Comparison of ENCODE assay signal across 8 cellular contexts in genomic region chr6:12014027-12014872, GRCh38. TPM values are rescaled to one million over a fixed set of nuclear protein-coding genes. Genes with fewer than 3 reads are reported as not detected.
DNase-seq lines count a peak whose midpoint lies in the region; ATAC-seq and TF ChIP-seq lines count a peak whose summit lies in the region.

No MANE protein-coding gene starts in this region.

- H3K27me3 Mint-ChIP-seq in activated naive CD4-positive, alpha-beta T cell treated with anti-CD3 and anti-CD28 coated beads for 36 hours (ENCODE audit: low read depth): no peaks in the 10 kb centered on the region
- peaks cover 5% of the 10 kb centered on the region for H3K27me3 Mint-ChIP-seq in activated naive CD4-positive, alpha-beta T cell treated with anti-CD3 and anti-CD28 coated beads, Interleukin-2, amount 10 ng/mL, durations not matched to agents 7 days and 5 days
- no peaks in the 10 kb centered on the region for H3K27me3 Mint-ChIP-seq in activated T-helper 1 cell treated with anti-CD3 and anti-CD28 coated beads, Interleukin-12 subunit alpha, Interleukin-12 subunit beta, Interleukin-2, Interleukin-4 antibody, amounts not matched to agents 30 ng/mL and 10 ng/mL and 1 ng/mL, durations not matched to agents 14 hours and 24 hours and 36 hours (ENCODE audit: insufficient read depth)

- CTCF ChIA-PET in activated naive CD4-positive, alpha-beta T cell treated with anti-CD3 and anti-CD28 coated beads for 36 hours (lab: Charles Lee): interaction anchor here (0.6 to 2.0 kb wide), 5 partner anchors 181 to 599 kb away, joined by 3 to 6 read pairs (median 3); no protein-coding TSS in a partner anchor
- CTCF ChIA-PET in activated naive CD4-positive, alpha-beta T cell treated with anti-CD3 and anti-CD28 coated beads, Interleukin-2, amount 10 ng/mL, durations not matched to agents 7 days and 5 days (lab: Charles Lee): interaction anchor here (0.6 to 0.8 kb wide), 3 partner anchors 11 to 103 kb away, joined by 3 read pairs; no protein-coding TSS in a partner anchor

- TF ChIP-seq POLR2A in transverse colon (IDR thresholded peaks at IDR 0.05): no peak
- TF ChIP-seq POLR2A in gastroesophageal sphincter (IDR thresholded peaks at IDR 0.05): no peak
- no peak for TF ChIP-seq POLR2A in spleen (IDR thresholded peaks at IDR 0.05)

- H3K9me3 Mint-ChIP-seq in activated naive CD4-positive, alpha-beta T cell treated with anti-CD3 and anti-CD28 coated beads for 36 hours: peaks cover 7% of the 10 kb centered on the region
- peaks cover 8% of the 10 kb centered on the region for H3K9me3 Mint-ChIP-seq in activated naive CD4-positive, alpha-beta T cell treated with anti-CD3 and anti-CD28 coated beads, Interleukin-2, amount 10 ng/mL, durations not matched to agents 7 days and 5 days
- peaks cover 13% of the 10 kb centered on the region for H3K9me3 Mint-ChIP-seq in activated T-helper 1 cell treated with anti-CD3 and anti-CD28 coated beads, Interleukin-12 subunit alpha, Interleukin-12 subunit beta, Interleukin-2, Interleukin-4 antibody, amounts not matched to agents 30 ng/mL and 10 ng/mL and 1 ng/mL, durations not matched to agents 14 hours and 24 hours and 36 hours

- TF ChIP-seq EP300 in transverse colon (IDR thresholded peaks at IDR 0.05; ENCODE audit: low read depth): no peak
- no peak for TF ChIP-seq EP300 in gastroesophageal sphincter (IDR thresholded peaks at IDR 0.05)

- H3K4me1 Mint-ChIP-seq in activated naive CD4-positive, alpha-beta T cell treated with anti-CD3 and anti-CD28 coated beads for 36 hours (ENCODE audit: low read depth): peaks cover 59% of the 10 kb centered on the region
- peaks cover 42% of the 10 kb centered on the region for H3K4me1 Mint-ChIP-seq in activated naive CD4-positive, alpha-beta T cell treated with anti-CD3 and anti-CD28 coated beads, Interleukin-2, amount 10 ng/mL, durations not matched to agents 7 days and 5 days
- H3K4me1 Mint-ChIP-seq in activated T-helper 1 cell treated with anti-CD3 and anti-CD28 coated beads, Interleukin-12 subunit alpha, Interleukin-12 subunit beta, Interleukin-2, Interleukin-4 antibody, amounts not matched to agents 30 ng/mL and 10 ng/mL and 1 ng/mL, durations not matched to agents 14 hours and 24 hours and 36 hours (ENCODE audit: low read depth): peaks cover 66% of the 10 kb centered on the region

- no peaks in the 10 kb centered on the region for H3K27me3 ChIP-seq in transverse colon
- H3K27me3 ChIP-seq in gastroesophageal sphincter: no peaks in the 10 kb centered on the region
- no peaks in the 10 kb centered on the region for H3K27me3 ChIP-seq in spleen (replicated peaks in 1 of 7)

- H3K27ac Mint-ChIP-seq in activated naive CD4-positive, alpha-beta T cell treated with anti-CD3 and anti-CD28 coated beads for 36 hours: peak overlapping the region; percentile 96
- H3K27ac Mint-ChIP-seq in activated naive CD4-positive, alpha-beta T cell treated with anti-CD3 and anti-CD28 coated beads, Interleukin-2, amount 10 ng/mL, durations not matched to agents 7 days and 5 days: no peak overlapping the region
- no peak overlapping the region for H3K27ac Mint-ChIP-seq in activated T-helper 1 cell treated with anti-CD3 and anti-CD28 coated beads, Interleukin-12 subunit alpha, Interleukin-12 subunit beta, Interleukin-2, Interleukin-4 antibody, amounts not matched to agents 30 ng/mL and 10 ng/mL and 1 ng/mL, durations not matched to agents 14 hours and 24 hours and 36 hours

- TF ChIP-seq CTCF in transverse colon (IDR thresholded peaks at IDR 0.05) (no peak), gastroesophageal sphincter (IDR thresholded peaks at IDR 0.05) (no peak), spleen (IDR thresholded peaks at IDR 0.05 in 8 of 11, conservative IDR thresholded peaks at IDR 0.05 in 3 of 11) (no peak)

- peak overlapping the region; percentile 96 to 99 (median 99) for H3K27ac ChIP-seq in transverse colon
- peak overlapping the region in 2 of 4 donors; percentile 93 to 96 for H3K27ac ChIP-seq in gastroesophageal sphincter
- no peak overlapping the region for H3K27ac ChIP-seq in spleen

- in situ Hi-C loops in transverse colon (cut with MboI; ENCODE audit: low pct_ligation_motif_present in 1 of 4, low pct_unique_long_range_greater_than_20kb in 1 of 4, low sequenced_read_pairs in 3 of 4): no loop called here

- intact Hi-C loops in activated naive CD4-positive, alpha-beta T cell treated with anti-CD3 and anti-CD28 coated beads for 36 hours (cut with micrococcal nuclease): no loop called here
- intact Hi-C loops in activated T-helper 1 cell treated with anti-CD3 and anti-CD28 coated beads, Interleukin-12 subunit alpha, Interleukin-12 subunit beta, Interleukin-2, Interleukin-4 antibody, amounts not matched to agents 30 ng/mL and 10 ng/mL and 1 ng/mL, durations not matched to agents 14 hours and 24 hours and 36 hours (cut with micrococcal nuclease): no loop called here
- intact Hi-C loops in transverse colon (cut with DNase I; ENCODE audit: low total_unique reads) (no loop called here), spleen (cut with DNase I; ENCODE audit: low total_unique reads) (no loop called here)

- WGBS in transverse colon (ENCODE audit: low coverage in 1 of 2), 2 donors: 73 to 85% methylated on average over 8 of the region's 8 CpGs
- WGBS in gastroesophageal sphincter (ENCODE audit: low coverage in 1 of 2), 2 donors: 66 to 73% methylated on average over 7 to 8 of the region's 8 CpGs
- 88 to 92% (median 90%) methylated on average over 8 of the region's 8 CpGs for WGBS in spleen, 5 donors

- H3K4me3 Mint-ChIP-seq in activated naive CD4-positive, alpha-beta T cell treated with anti-CD3 and anti-CD28 coated beads for 36 hours: peak overlapping the region; percentile 96
- H3K4me3 Mint-ChIP-seq in activated naive CD4-positive, alpha-beta T cell treated with anti-CD3 and anti-CD28 coated beads, Interleukin-2, amount 10 ng/mL, durations not matched to agents 7 days and 5 days: no peak overlapping the region
- peak overlapping the region; percentile 96 for H3K4me3 Mint-ChIP-seq in activated T-helper 1 cell treated with anti-CD3 and anti-CD28 coated beads, Interleukin-12 subunit alpha, Interleukin-12 subunit beta, Interleukin-2, Interleukin-4 antibody, amounts not matched to agents 30 ng/mL and 10 ng/mL and 1 ng/mL, durations not matched to agents 14 hours and 24 hours and 36 hours

- ATAC-seq in gastroesophageal sphincter: no peak

- H3K4me1 ChIP-seq in transverse colon (peaks cover 0 to 27% (median 21%) of the 10 kb centered on the region in 4 donors), gastroesophageal sphincter (peaks cover 0 to 31% (median 12%) of the 10 kb centered on the region in 3 donors), spleen (peaks cover 12 to 47% (median 27%) of the 10 kb centered on the region in 6 donors)

- H3K9me3 ChIP-seq in transverse colon (no peaks in the 10 kb centered on the region), gastroesophageal sphincter (no peaks in the 10 kb centered on the region), spleen (no peaks in the 10 kb centered on the region)

- no peak for DNase-seq in activated naive CD4-positive, alpha-beta T cell treated with anti-CD3 and anti-CD28 coated beads for 36 hours
- no peak for DNase-seq in activated naive CD4-positive, alpha-beta T cell treated with anti-CD3 and anti-CD28 coated beads, Interleukin-2, amount 10 ng/mL, durations not matched to agents 7 days and 5 days
- DNase-seq in activated T-helper 1 cell treated with anti-CD3 and anti-CD28 coated beads, Interleukin-12 subunit alpha, Interleukin-12 subunit beta, Interleukin-2, Interleukin-4 antibody, amounts not matched to agents 30 ng/mL and 10 ng/mL and 1 ng/mL, durations not matched to agents 14 hours and 24 hours and 36 hours (ENCODE audit: low spot score): no peak
- peak; percentile 60 for DNase-seq in hepatic stellate cell (ENCODE audit: low spot score)
- no peak for DNase-seq in transverse colon
- DNase-seq in spleen: no peak
- DNase-seq in NCI-H1105 (lab: John Stamatoyannopoulos, UW): no peak

- H3K36me3 ChIP-seq in transverse colon: peaks cover 0 to 11% (median 2%) of the 10 kb centered on the region in 4 donors
- H3K36me3 ChIP-seq in gastroesophageal sphincter: peaks cover 0 to 34% of the 10 kb centered on the region in 2 donors
- H3K36me3 ChIP-seq in spleen: peaks cover 0 to 38% (median 10%) of the 10 kb centered on the region in 6 donors

- H3K4me3 ChIP-seq in transverse colon: peak overlapping the region in 1 of 4 donors; percentile 77
- H3K4me3 ChIP-seq in gastroesophageal sphincter: no peak overlapping the region
- no peak overlapping the region for H3K4me3 ChIP-seq in spleen

- H3K36me3 Mint-ChIP-seq in activated naive CD4-positive, alpha-beta T cell treated with anti-CD3 and anti-CD28 coated beads for 36 hours (ENCODE audit: low read depth): peaks cover 55% of the 10 kb centered on the region
- H3K36me3 Mint-ChIP-seq in activated naive CD4-positive, alpha-beta T cell treated with anti-CD3 and anti-CD28 coated beads, Interleukin-2, amount 10 ng/mL, durations not matched to agents 7 days and 5 days: peaks cover 47% of the 10 kb centered on the region
- peaks cover 43% of the 10 kb centered on the region for H3K36me3 Mint-ChIP-seq in activated T-helper 1 cell treated with anti-CD3 and anti-CD28 coated beads, Interleukin-12 subunit alpha, Interleukin-12 subunit beta, Interleukin-2, Interleukin-4 antibody, amounts not matched to agents 30 ng/mL and 10 ng/mL and 1 ng/mL, durations not matched to agents 14 hours and 24 hours and 36 hours (ENCODE audit: low read depth)

RNA-seq across cellular contexts. Expression of gene HIVEP1, which starts 2.1 kb away (rescaled TPM):
- 10 to 100 TPM; 43.6 to 47.9 TPM for total RNA-seq in activated naive CD4-positive, alpha-beta T cell treated with anti-CD3 and anti-CD28 coated beads for 36 hours
- total RNA-seq in activated T-helper 1 cell treated with anti-CD3 and anti-CD28 coated beads, Interleukin-12 subunit alpha, Interleukin-12 subunit beta, Interleukin-2, Interleukin-4 antibody, amounts not matched to agents 30 ng/mL and 10 ng/mL and 1 ng/mL, durations not matched to agents 14 hours and 24 hours and 36 hours: 69.8 and 72.7 TPM in 2 replicates
- 10 to 100 TPM; 18.9 to 90.9 (median 30.5) TPM for total RNA-seq in transverse colon
- 10 to 100 TPM; 15.2 to 26.9 (median 17.6) TPM for total RNA-seq in gastroesophageal sphincter
- total RNA-seq in spleen: 10 to 100 TPM; 37.8 to 64.1 (median 41.7) TPM
- polyA plus RNA-seq in spleen: 1 to 10 TPM; 2.8 to 5.6 (median 5.5) TPM

Comparison
In these comparisons a context has a peak if more than half of its experiments do, and no peak if none do; other contexts are left out.
1. H3K27ac ChIP-seq: peak in transverse colon (4 of 4); none in spleen (0 of 8).